Comparison of ENCODE assay signal across 8 cellular contexts in the genomic region with DNA sequence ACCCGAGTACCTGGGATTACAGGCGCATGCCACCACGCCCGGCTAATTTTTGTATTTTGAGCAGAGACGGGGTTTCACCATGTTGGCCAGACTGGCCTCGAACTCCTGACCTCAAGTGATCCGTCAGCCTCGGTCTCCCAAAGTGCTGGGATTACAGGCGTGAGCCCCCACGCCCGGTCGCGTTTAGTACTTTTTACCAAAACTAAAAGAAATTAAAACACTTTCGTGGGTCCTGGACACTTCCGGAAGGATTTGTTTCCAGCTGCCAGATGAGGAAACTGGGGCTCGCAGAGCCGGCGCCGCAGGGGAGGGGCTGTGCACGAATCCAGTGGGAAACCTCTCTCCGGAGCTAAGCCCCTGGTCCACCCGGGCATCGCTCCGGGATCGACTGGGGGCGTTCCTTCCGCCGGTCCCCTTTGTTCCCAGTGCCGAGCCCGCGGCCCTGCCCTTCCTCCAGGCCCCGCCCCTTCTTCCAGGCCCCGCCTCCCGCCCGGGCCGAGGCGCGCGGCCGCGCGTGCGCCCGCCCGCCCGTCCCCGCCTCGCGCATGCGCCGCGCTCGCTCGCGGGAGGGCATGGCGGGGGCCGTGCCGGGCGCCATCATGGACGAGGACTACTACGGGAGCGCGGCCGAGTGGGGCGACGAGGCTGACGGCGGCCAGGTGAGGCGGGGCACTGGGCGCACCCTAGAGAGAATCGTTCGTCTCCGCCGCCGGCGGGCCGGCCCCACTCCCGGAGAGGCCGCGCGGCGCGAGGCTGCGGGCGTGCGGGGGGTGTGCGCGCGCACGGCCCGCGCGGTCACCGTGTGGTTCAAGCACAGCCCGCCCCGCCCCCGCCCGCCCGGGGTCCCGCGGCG. TPM values are rescaled to one million over a fixed set of nuclear protein-coding genes. Genes with fewer than 3 reads are reported as not detected.
A peak's percentile ranks its signal among the peaks of the same experiment; 100 is the strongest.
DNase-seq lines count a peak whose midpoint lies in the region; ATAC-seq and TF ChIP-seq lines count a peak whose summit lies in the region.

A gene with protein sequence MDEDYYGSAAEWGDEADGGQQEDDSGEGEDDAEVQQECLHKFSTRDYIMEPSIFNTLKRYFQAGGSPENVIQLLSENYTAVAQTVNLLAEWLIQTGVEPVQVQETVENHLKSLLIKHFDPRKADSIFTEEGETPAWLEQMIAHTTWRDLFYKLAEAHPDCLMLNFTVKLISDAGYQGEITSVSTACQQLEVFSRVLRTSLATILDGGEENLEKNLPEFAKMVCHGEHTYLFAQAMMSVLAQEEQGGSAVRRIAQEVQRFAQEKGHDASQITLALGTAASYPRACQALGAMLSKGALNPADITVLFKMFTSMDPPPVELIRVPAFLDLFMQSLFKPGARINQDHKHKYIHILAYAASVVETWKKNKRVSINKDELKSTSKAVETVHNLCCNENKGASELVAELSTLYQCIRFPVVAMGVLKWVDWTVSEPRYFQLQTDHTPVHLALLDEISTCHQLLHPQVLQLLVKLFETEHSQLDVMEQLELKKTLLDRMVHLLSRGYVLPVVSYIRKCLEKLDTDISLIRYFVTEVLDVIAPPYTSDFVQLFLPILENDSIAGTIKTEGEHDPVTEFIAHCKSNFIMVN (plus strand): TSS at position 546 of the 853 bp plus-strand sequence. CDS start 54 bp downstream, at position 600.

- peaks cover 8 to 14% (median 9%) of the 10 kb centered on the region in 11 experiments for H3K9me3 ChIP-seq in BLaER1 treated with 17β-estradiol and CSF1 and Interleukin-3, amounts not matched to agents 10 nM and 100 nM (replicated peaks in 1 of 11)
- H3K9me3 ChIP-seq in ectodermal cell (ENCODE audit: control insufficient read depth, low read length): no peaks in the 10 kb centered on the region
- peaks cover 5% of the 10 kb centered on the region for H3K9me3 ChIP-seq in lower lobe of right lung

- peaks cover 30 to 47% (median 40%) of the 10 kb centered on the region in 10 experiments for H3K4me1 ChIP-seq in BLaER1 treated with 17β-estradiol and CSF1 and Interleukin-3, amounts not matched to agents 10 nM and 100 nM
- H3K4me1 ChIP-seq in ectodermal cell (ENCODE audit: control insufficient read depth, insufficient read depth, low read length) (no peaks in the 10 kb centered on the region), lower lobe of right lung (peaks cover 32% of the 10 kb centered on the region)

- H3K27ac ChIP-seq in BLaER1 treated with 17β-estradiol and CSF1 and Interleukin-3, amounts not matched to agents 10 nM and 100 nM: peak within 1 kb of the TSS; percentile 84 to 98 (median 95)
- H3K27ac ChIP-seq in ectodermal cell (ENCODE audit: insufficient read depth, low read depth, low read length, poor library complexity, severe bottlenecking): no peak within 1 kb of the TSS
- peak within 1 kb of the TSS; percentile 80 for H3K27ac ChIP-seq in lower lobe of right lung

- peaks cover 24% of the 10 kb centered on the region for H3K36me3 Mint-ChIP-seq in activated CD8-positive, alpha-beta T cell treated with anti-CD3 and anti-CD28 coated beads for 36 hours (ENCODE audit: low read depth)

- 12% methylated on average over 102 of the region's 102 CpGs for WGBS in ectodermal cell, 2 experiments

- CTCF ChIA-PET in activated CD8-positive, alpha-beta T cell treated with anti-CD3 and anti-CD28 coated beads for 36 hours (lab: Charles Lee): interaction anchor here (1.2 to 1.9 kb wide), 3 partner anchors 21 to 228 kb away, joined by 3 to 5 read pairs (median 4); a partner anchor contains a TSS

- DNase-seq in NCI-H774 (lab: John Stamatoyannopoulos, UW): peak; percentile 87
- peak; percentile 87 for DNase-seq in activated CD8-positive, alpha-beta T cell treated with anti-CD3 and anti-CD28 coated beads for 36 hours
- DNase-seq in lower lobe of right lung: peak; percentile 89
- DNase-seq in stimulated activated CD4-positive, alpha-beta T cell treated with anti-CD3 and anti-CD28 coated beads, TNF-alpha, amount 100 ng/mL, for 1 hour (ENCODE audit: low read depth in 3 of 3, low spot score in 1 of 3): peak; percentile 70 to 94 (median 83)

- peak within 1 kb of the TSS; percentile 80 to 94 (median 86) for H3K4me3 ChIP-seq in BLaER1 treated with 17β-estradiol and CSF1 and Interleukin-3, amounts not matched to agents 10 nM and 100 nM
- H3K4me3 ChIP-seq in ectodermal cell (ENCODE audit: insufficient read depth, low read depth, low read length) (peak within 1 kb of the TSS; percentile 70), lower lobe of right lung (peak within 1 kb of the TSS; percentile 72)

- peak; percentile 71 for ATAC-seq in GM19351 (IDR thresholded peaks at IDR 0.05; ENCODE audit: unreplicated experiment)
- ATAC-seq in HG03521 (IDR thresholded peaks at IDR 0.05; ENCODE audit: unreplicated experiment): peak; percentile 79
- peak; percentile 89 for ATAC-seq in activated CD8-positive, alpha-beta T cell treated with anti-CD3 and anti-CD28 coated beads for 36 hours
- ATAC-seq in lower lobe of right lung: peak; percentile 97

- H3K27me3 Mint-ChIP-seq in activated CD8-positive, alpha-beta T cell treated with anti-CD3 and anti-CD28 coated beads for 36 hours: no peaks in the 10 kb centered on the region

- H3K9me3 Mint-ChIP-seq in activated CD8-positive, alpha-beta T cell treated with anti-CD3 and anti-CD28 coated beads for 36 hours: no peaks in the 10 kb centered on the region

- H3K27ac Mint-ChIP-seq in activated CD8-positive, alpha-beta T cell treated with anti-CD3 and anti-CD28 coated beads for 36 hours: peak within 1 kb of the TSS; percentile 93

- no peak for TF ChIP-seq CTCF in activated CD8-positive, alpha-beta T cell treated with anti-CD3 and anti-CD28 coated beads for 36 hours (IDR thresholded peaks at IDR 0.05)
- TF ChIP-seq CTCF in lower lobe of right lung (IDR thresholded peaks at IDR 0.05): no peak

- POLR2A ChIA-PET in activated CD8-positive, alpha-beta T cell treated with anti-CD3 and anti-CD28 coated beads for 36 hours (lab: Charles Lee): interaction anchor here (0.8 to 2.3 kb wide), 9 partner anchors 12 to 179 kb away, joined by 3 to 12 read pairs (median 5); a partner anchor contains a TSS

- peaks cover 29% of the 10 kb centered on the region for H3K4me1 Mint-ChIP-seq in activated CD8-positive, alpha-beta T cell treated with anti-CD3 and anti-CD28 coated beads for 36 hours (ENCODE audit: low read depth)

- peak within 1 kb of the TSS; percentile 91 to 98 (median 97) for H3K9ac ChIP-seq in BLaER1 treated with 17β-estradiol and CSF1 and Interleukin-3, amounts not matched to agents 10 nM and 100 nM

- intact Hi-C loops in activated CD8-positive, alpha-beta T cell treated with anti-CD3 and anti-CD28 coated beads for 36 hours (cut with micrococcal nuclease): loop anchor here (5.0 kb wide), 1 partner anchor 89 kb away; no protein-coding TSS in a partner anchor
- intact Hi-C loops in lower lobe of right lung (cut with DNase I): no loop called here

- H3K4me3 Mint-ChIP-seq in activated CD8-positive, alpha-beta T cell treated with anti-CD3 and anti-CD28 coated beads for 36 hours: peak within 1 kb of the TSS; percentile 94

- peak within 1 kb of the TSS; percentile 77 to 96 (median 89) for H3K4me2 ChIP-seq in BLaER1 treated with 17β-estradiol and CSF1 and Interleukin-3, amounts not matched to agents 10 nM and 100 nM

- no peaks in the 10 kb centered on the region for H3K27me3 ChIP-seq in BLaER1 treated with 17β-estradiol and CSF1 and Interleukin-3, amounts not matched to agents 10 nM and 100 nM
- H3K27me3 ChIP-seq in ectodermal cell (ENCODE audit: control insufficient read depth, insufficient read depth, low read length, poor library complexity, severe bottlenecking) (no peaks in the 10 kb centered on the region), lower lobe of right lung (ENCODE audit: low read depth) (no peaks in the 10 kb centered on the region)

- peaks cover 22 to 45% (median 34%) of the 10 kb centered on the region in 11 experiments; a peak in 21 of 22 replicates for H4K20me1 ChIP-seq in BLaER1 treated with 17β-estradiol and CSF1 and Interleukin-3, amounts not matched to agents 10 nM and 100 nM

- H3K36me3 ChIP-seq in BLaER1 treated with 17β-estradiol and CSF1 and Interleukin-3, amounts not matched to agents 10 nM and 100 nM: peaks cover under 1 to 31% (median 19%) of the 10 kb centered on the region in 11 experiments; a peak in 21 of 22 replicates
- H3K36me3 ChIP-seq in ectodermal cell (ENCODE audit: control insufficient read depth, insufficient read depth, low read length) (no peaks in the 10 kb centered on the region), lower lobe of right lung (peaks cover 2% of the 10 kb centered on the region)

RNA-seq across cellular contexts. Expression of the gene that starts here (rescaled TPM):
- total RNA-seq in activated CD8-positive, alpha-beta T cell treated with anti-CD3 and anti-CD28 coated beads for 36 hours: 100 to 1,000 TPM; 106 to 120 TPM
- 119 TPM for polyA plus RNA-seq in ectodermal cell (2013, experiment 1 of 4)
- 98.1 TPM for polyA plus RNA-seq in ectodermal cell (2013, experiment 2 of 4)
- 103 TPM for polyA plus RNA-seq in ectodermal cell (2013, experiment 3 of 4)
- polyA plus RNA-seq in ectodermal cell (2013, experiment 4 of 4): 111 TPM
- 54.1 TPM for total RNA-seq in lower lobe of right lung
